In the genomic region with DNA sequence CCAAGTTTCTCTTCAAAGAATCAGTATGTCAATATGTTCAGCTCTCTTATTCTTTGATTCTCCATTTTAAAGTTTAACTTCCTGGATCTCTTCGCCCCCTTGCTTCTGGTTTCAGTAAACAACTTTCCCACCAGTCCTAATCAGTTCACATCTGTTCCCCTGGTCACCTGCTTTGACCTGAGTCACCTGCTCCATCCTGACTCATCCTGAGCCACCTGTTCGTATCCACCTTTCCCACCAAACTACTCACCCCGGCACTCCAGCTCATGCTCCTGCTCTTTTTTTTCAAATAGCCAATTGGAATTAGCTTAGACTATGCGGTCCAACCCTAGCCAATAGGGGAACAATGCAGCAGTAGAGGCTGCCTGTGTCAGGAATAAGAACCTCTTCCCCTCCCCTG, we compare ENCODE assay signal across 1 cellular context.
TF ChIP-seq lines count a peak whose summit lies in the region.

No MANE protein-coding gene starts in this region.

TF ChIP-seq in K562, 482 proteins besides CTCF, POLR2A, EP300 and RAD21 (continued from another document and continues in another):
- TF ChIP-seq IRF2 (CRISPR knock-in tag; IDR thresholded peaks at IDR 0.05) (no peak), ZNF668 (CRISPR knock-in tag; IDR thresholded peaks at IDR 0.05) (no peak), CCNT2 (IDR thresholded peaks at IDR 0.05; ENCODE audit: borderline replicate concordance, extremely low read depth, insufficient read length, low read depth, low read length) (no peak), MCM3 (IDR thresholded peaks at IDR 0.05) (no peak), SMARCE1 (IDR thresholded peaks at IDR 0.05) (0 out of 2 replicates have a peak, but pooled peaks have one; percentile 46), ZBED1 (IDR thresholded peaks at IDR 0.05) (no peak), PCBP2 (IDR thresholded peaks at IDR 0.05; ENCODE audit: low read depth, low read length, poor library complexity, severe bottlenecking) (no peak), MCM7 (IDR thresholded peaks at IDR 0.05) (no peak), ILF3 (IDR thresholded peaks at IDR 0.05; ENCODE audit: borderline replicate concordance) (no peak), HSF4 (CRISPR knock-in tag; IDR thresholded peaks at IDR 0.05; ENCODE audit: borderline replicate concordance) (no peak), CBFB (CRISPR knock-in tag; IDR thresholded peaks at IDR 0.05) (no peak), ADNP (tag; IDR thresholded peaks at IDR 0.05) (no peak), ZNF224 (CRISPR knock-in tag; IDR thresholded peaks at IDR 0.05) (no peak), NFE2 (IDR thresholded peaks at IDR 0.05; ENCODE audit: low read depth) (peak; percentile 17; the same call in 1 of the 2 replicates), ZSCAN32 (CRISPR knock-in tag; IDR thresholded peaks at IDR 0.05) (no peak), ZNF586 (CRISPR knock-in tag; conservative IDR thresholded peaks at IDR 0.05) (no peak), KLF10 (CRISPR knock-in tag; IDR thresholded peaks at IDR 0.05) (no peak), ZNF507 (tag; conservative IDR thresholded peaks at IDR 0.05) (no peak), ZNF24 (IDR thresholded peaks at IDR 0.05) (no peak), CHCHD3 (CRISPR knock-in tag; IDR thresholded peaks at IDR 0.05) (no peak), L3MBTL2 (IDR thresholded peaks at IDR 0.05) (0 out of 2 replicates have a peak, but pooled peaks have one; percentile 33), SREBF1 (IDR thresholded peaks at IDR 0.05; ENCODE audit: borderline replicate concordance, low read depth, low read length) (no peak), ELF4 (CRISPR knock-in tag; IDR thresholded peaks at IDR 0.05) (no peak), LARP7 (IDR thresholded peaks at IDR 0.05) (no peak), HMGN3 (IDR thresholded peaks at IDR 0.05; ENCODE audit: borderline replicate concordance, extremely low read depth, insufficient read length, low read depth, low read length) (no peak), ELF1 (tag; IDR thresholded peaks at IDR 0.05) (no peak), SMARCC2 (IDR thresholded peaks at IDR 0.05; ENCODE audit: low read depth) (no peak), KDM2B (CRISPR knock-in tag; IDR thresholded peaks at IDR 0.05) (no peak), ZNF79 (CRISPR knock-in tag; IDR thresholded peaks at IDR 0.05; ENCODE audit: low read depth) (no peak), PRPF4 (IDR thresholded peaks at IDR 0.05; ENCODE audit: insufficient read depth, low read depth, low read length, poor library complexity, severe bottlenecking) (no peak), ZNF766 (CRISPR knock-in tag; conservative IDR thresholded peaks at IDR 0.05) (no peak), ZNF408 (CRISPR knock-in tag; IDR thresholded peaks at IDR 0.05; ENCODE audit: low read depth) (no peak), FOSL1 (tag; conservative IDR thresholded peaks at IDR 0.05) (peak; percentile 57), HNRNPUL1 (IDR thresholded peaks at IDR 0.05; ENCODE audit: low read length) (no peak), POLR3G (IDR thresholded peaks at IDR 0.05; ENCODE audit: extremely low read depth, insufficient read length, insufficient replicate concordance) (no peak), PRMT5 (CRISPR knock-in tag; IDR thresholded peaks at IDR 0.05) (no peak), ZNF696 (CRISPR knock-in tag; conservative IDR thresholded peaks at IDR 0.05) (no peak), GABPA (tag; conservative IDR thresholded peaks at IDR 0.05; ENCODE audit: low read depth) (no peak), NFE2L1 (tag; IDR thresholded peaks at IDR 0.05; ENCODE audit: borderline replicate concordance, low read depth) (no peak), TCF7 (IDR thresholded peaks at IDR 0.05; ENCODE audit: borderline replicate concordance) (no peak), U2AF1 (optimal IDR thresholded peaks at IDR 0.05; ENCODE audit: low read depth, low read length) (no peak), POLR2B (IDR thresholded peaks at IDR 0.05; ENCODE audit: low read depth, partially characterized antibody) (no peak), TARDBP (IDR thresholded peaks at IDR 0.05) (no peak), ZNF143 (CRISPR knock-in tag; IDR thresholded peaks at IDR 0.05) (no peak), SIX5 (IDR thresholded peaks at IDR 0.05; ENCODE audit: borderline replicate concordance in 1 of 2, insufficient read depth in 1 of 2, low read depth in 1 of 2, low read length in 2 of 2) (no peak), ZFX (CRISPR knock-in tag; IDR thresholded peaks at IDR 0.05) (no peak), NCOA2 (IDR thresholded peaks at IDR 0.05; ENCODE audit: partially characterized antibody in 2 of 2) (no peak), TBL1XR1 (IDR thresholded peaks at IDR 0.05; ENCODE audit: low read length in 2 of 2) (no peak), ZNF717 (CRISPR knock-in tag; IDR thresholded peaks at IDR 0.05) (no peak)
- TF ChIP-seq, protein P1, sequence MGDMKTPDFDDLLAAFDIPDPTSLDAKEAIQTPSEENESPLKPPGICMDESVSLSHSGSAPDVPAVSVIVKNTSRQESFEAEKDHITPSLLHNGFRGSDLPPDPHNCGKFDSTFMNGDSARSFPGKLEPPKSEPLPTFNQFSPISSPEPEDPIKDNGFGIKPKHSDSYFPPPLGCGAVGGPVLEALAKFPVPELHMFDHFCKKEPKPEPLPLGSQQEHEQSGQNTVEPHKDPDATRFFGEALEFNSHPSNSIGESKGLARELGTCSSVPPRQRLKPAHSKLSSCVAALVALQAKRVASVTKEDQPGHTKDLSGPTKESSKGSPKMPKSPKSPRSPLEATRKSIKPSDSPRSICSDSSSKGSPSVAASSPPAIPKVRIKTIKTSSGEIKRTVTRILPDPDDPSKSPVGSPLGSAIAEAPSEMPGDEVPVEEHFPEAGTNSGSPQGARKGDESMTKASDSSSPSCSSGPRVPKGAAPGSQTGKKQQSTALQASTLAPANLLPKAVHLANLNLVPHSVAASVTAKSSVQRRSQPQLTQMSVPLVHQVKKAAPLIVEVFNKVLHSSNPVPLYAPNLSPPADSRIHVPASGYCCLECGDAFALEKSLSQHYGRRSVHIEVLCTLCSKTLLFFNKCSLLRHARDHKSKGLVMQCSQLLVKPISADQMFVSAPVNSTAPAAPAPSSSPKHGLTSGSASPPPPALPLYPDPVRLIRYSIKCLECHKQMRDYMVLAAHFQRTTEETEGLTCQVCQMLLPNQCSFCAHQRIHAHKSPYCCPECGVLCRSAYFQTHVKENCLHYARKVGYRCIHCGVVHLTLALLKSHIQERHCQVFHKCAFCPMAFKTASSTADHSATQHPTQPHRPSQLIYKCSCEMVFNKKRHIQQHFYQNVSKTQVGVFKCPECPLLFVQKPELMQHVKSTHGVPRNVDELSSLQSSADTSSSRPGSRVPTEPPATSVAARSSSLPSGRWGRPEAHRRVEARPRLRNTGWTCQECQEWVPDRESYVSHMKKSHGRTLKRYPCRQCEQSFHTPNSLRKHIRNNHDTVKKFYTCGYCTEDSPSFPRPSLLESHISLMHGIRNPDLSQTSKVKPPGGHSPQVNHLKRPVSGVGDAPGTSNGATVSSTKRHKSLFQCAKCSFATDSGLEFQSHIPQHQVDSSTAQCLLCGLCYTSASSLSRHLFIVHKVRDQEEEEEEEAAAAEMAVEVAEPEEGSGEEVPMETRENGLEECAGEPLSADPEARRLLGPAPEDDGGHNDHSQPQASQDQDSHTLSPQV (IDR thresholded peaks at IDR 0.05), result no peak
- TF ChIP-seq, protein P2, sequence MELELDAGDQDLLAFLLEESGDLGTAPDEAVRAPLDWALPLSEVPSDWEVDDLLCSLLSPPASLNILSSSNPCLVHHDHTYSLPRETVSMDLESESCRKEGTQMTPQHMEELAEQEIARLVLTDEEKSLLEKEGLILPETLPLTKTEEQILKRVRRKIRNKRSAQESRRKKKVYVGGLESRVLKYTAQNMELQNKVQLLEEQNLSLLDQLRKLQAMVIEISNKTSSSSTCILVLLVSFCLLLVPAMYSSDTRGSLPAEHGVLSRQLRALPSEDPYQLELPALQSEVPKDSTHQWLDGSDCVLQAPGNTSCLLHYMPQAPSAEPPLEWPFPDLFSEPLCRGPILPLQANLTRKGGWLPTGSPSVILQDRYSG (tag; conservative IDR thresholded peaks at IDR 0.05; ENCODE audit: low read depth), result no peak
- TF ChIP-seq, protein P3, sequence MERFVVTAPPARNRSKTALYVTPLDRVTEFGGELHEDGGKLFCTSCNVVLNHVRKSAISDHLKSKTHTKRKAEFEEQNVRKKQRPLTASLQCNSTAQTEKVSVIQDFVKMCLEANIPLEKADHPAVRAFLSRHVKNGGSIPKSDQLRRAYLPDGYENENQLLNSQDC (CRISPR knock-in tag; IDR thresholded peaks at IDR 0.05), result no peak
- TF ChIP-seq, protein P4, sequence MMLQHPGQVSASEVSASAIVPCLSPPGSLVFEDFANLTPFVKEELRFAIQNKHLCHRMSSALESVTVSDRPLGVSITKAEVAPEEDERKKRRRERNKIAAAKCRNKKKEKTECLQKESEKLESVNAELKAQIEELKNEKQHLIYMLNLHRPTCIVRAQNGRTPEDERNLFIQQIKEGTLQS (IDR thresholded peaks at IDR 0.05), result peak; percentile 49
- TF ChIP-seq, protein P4 (CRISPR knock-in tag; conservative IDR thresholded peaks at IDR 0.05), result no peak
- TF ChIP-seq, protein P5, sequence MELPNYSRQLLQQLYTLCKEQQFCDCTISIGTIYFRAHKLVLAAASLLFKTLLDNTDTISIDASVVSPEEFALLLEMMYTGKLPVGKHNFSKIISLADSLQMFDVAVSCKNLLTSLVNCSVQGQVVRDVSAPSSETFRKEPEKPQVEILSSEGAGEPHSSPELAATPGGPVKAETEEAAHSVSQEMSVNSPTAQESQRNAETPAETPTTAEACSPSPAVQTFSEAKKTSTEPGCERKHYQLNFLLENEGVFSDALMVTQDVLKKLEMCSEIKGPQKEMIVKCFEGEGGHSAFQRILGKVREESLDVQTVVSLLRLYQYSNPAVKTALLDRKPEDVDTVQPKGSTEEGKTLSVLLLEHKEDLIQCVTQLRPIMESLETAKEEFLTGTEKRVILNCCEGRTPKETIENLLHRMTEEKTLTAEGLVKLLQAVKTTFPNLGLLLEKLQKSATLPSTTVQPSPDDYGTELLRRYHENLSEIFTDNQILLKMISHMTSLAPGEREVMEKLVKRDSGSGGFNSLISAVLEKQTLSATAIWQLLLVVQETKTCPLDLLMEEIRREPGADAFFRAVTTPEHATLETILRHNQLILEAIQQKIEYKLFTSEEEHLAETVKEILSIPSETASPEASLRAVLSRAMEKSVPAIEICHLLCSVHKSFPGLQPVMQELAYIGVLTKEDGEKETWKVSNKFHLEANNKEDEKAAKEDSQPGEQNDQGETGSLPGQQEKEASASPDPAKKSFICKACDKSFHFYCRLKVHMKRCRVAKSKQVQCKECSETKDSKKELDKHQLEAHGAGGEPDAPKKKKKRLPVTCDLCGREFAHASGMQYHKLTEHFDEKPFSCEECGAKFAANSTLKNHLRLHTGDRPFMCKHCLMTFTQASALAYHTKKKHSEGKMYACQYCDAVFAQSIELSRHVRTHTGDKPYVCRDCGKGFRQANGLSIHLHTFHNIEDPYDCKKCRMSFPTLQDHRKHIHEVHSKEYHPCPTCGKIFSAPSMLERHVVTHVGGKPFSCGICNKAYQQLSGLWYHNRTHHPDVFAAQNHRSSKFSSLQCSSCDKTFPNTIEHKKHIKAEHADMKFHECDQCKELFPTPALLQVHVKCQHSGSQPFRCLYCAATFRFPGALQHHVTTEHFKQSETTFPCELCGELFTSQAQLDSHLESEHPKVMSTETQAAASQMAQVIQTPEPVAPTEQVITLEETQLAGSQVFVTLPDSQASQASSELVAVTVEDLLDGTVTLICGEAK (IDR thresholded peaks at IDR 0.05), result no peak
- TF ChIP-seq, protein P5 (CRISPR knock-in tag; IDR thresholded peaks at IDR 0.05), result no peak
- TF ChIP-seq, protein P6, sequence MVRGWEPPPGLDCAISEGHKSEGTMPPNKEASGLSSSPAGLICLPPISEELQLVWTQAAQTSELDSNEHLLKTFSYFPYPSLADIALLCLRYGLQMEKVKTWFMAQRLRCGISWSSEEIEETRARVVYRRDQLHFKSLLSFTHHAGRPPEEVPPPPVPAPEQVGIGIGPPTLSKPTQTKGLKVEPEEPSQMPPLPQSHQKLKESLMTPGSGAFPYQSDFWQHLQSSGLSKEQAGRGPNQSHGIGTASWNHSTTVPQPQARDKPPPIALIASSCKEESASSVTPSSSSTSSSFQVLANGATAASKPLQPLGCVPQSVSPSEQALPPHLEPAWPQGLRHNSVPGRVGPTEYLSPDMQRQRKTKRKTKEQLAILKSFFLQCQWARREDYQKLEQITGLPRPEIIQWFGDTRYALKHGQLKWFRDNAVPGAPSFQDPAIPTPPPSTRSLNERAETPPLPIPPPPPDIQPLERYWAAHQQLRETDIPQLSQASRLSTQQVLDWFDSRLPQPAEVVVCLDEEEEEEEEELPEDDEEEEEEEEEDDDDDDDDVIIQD (CRISPR knock-in tag; IDR thresholded peaks at IDR 0.05), result no peak
- TF ChIP-seq, protein P7, sequence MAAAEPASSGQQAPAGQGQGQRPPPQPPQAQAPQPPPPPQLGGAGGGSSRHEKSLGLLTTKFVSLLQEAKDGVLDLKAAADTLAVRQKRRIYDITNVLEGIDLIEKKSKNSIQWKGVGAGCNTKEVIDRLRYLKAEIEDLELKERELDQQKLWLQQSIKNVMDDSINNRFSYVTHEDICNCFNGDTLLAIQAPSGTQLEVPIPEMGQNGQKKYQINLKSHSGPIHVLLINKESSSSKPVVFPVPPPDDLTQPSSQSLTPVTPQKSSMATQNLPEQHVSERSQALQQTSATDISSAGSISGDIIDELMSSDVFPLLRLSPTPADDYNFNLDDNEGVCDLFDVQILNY (CRISPR knock-in tag; IDR thresholded peaks at IDR 0.05), result no peak
